ENCODE assay signal across 13 cellular contexts in genomic region chr5:10759111-10759510, GRCh38. TPM values are rescaled to one million over a fixed set of nuclear protein-coding genes. Genes with fewer than 3 reads are reported as not detected.
DNase-seq lines count a peak whose midpoint lies in the region; ATAC-seq, FAIRE-seq and TF ChIP-seq lines count a peak whose summit lies in the region.
"Had no signal": no experiment of that assay in that cellular context is flagged by ENCODE, and none has a peak within 500 bp of the region (broad histone marks: within the 10 kb centered on the region; RNA-seq: fewer than 3 reads in every experiment).

No MANE protein-coding gene starts in this region.

- CTCF ChIA-PET in CD4-positive, alpha-beta T cell (lab: Charles Lee) = no interaction called here
- CTCF ChIA-PET in naive thymus-derived CD4-positive, alpha-beta T cell (lab: Charles Lee) = no interaction called here

- no peak for FAIRE-seq in astrocyte (lab: Jason Lieb, UNC)
- FAIRE-seq: D721Med had no signal

- peak overlapping the region; percentile 91 for H3K4me2 ChIP-seq in astrocyte (ENCODE audit: low read length)

- H3K27ac Mint-ChIP-seq in CD4-positive, alpha-beta T cell = peak overlapping the region; percentile 46
- H3K27ac Mint-ChIP-seq in astrocyte (ENCODE audit: unreplicated experiment) = peak overlapping the region; percentile 73
- H3K27ac Mint-ChIP-seq in naive thymus-derived CD4-positive, alpha-beta T cell = peak overlapping the region in 5 of 9 donors; percentile 33 to 83 (median 63)

- peaks cover 34% of the 10 kb centered on the region for H3K4me1 ChIP-seq in astrocyte (ENCODE audit: insufficient read depth, low read length)
- H3K4me1 ChIP-seq in naive thymus-derived CD4-positive, alpha-beta T cell (ENCODE audit: control insufficient read depth in 2 of 2, insufficient read depth in 2 of 2, low read length in 2 of 2) = peaks cover 15 to 18% of the 10 kb centered on the region in 2 donors
- peaks cover 15% of the 10 kb centered on the region for H3K4me1 ChIP-seq in foreskin keratinocyte

- H3K4me3 Mint-ChIP-seq in CD4-positive, alpha-beta T cell = peak overlapping the region; percentile 81
- peak overlapping the region; percentile 98 for H3K4me3 Mint-ChIP-seq in astrocyte (ENCODE audit: unreplicated experiment)
- peak overlapping the region; percentile 27 to 96 (median 82) for H3K4me3 Mint-ChIP-seq in naive thymus-derived CD4-positive, alpha-beta T cell

- no peaks in the 10 kb centered on the region for H3K27me3 ChIP-seq in CD4-positive, alpha-beta T cell (ENCODE audit: control insufficient read depth, insufficient read depth, low read length)
- H3K27me3 ChIP-seq in HL-60 (ENCODE audit: insufficient read depth, poor library complexity, severe bottlenecking) (no peaks in the 10 kb centered on the region), astrocyte (ENCODE audit: insufficient read depth, low read length) (no peaks in the 10 kb centered on the region), foreskin keratinocyte (no peaks in the 10 kb centered on the region)
- no peaks in the 10 kb centered on the region for H3K27me3 ChIP-seq in naive thymus-derived CD4-positive, alpha-beta T cell (ENCODE audit: control insufficient read depth in 2 of 2, insufficient read depth in 2 of 2, low read length in 2 of 2)
- H3K27me3 ChIP-seq: SJSA1 had no signal

- ATAC-seq in CD4-positive, alpha-beta T cell (ENCODE audit: poor library complexity) = no peak
- no peak for ATAC-seq in naive thymus-derived CD4-positive, alpha-beta T cell
- ATAC-seq in foreskin keratinocyte (no peak), GM19452 (IDR thresholded peaks at IDR 0.05; ENCODE audit: unreplicated experiment) (no peak)
- ATAC-seq: left lobe of liver had no signal

- no peaks in the 10 kb centered on the region for H3K36me3 ChIP-seq in astrocyte (ENCODE audit: insufficient read depth, low read length)
- peaks cover 0 to 6% (median 0%) of the 10 kb centered on the region in 3 experiments for H3K36me3 ChIP-seq in naive thymus-derived CD4-positive, alpha-beta T cell (ENCODE audit: control insufficient read depth in 2 of 3, insufficient read depth in 3 of 3, low read length in 3 of 3)

- H3K36me3 Mint-ChIP-seq in CD4-positive, alpha-beta T cell (ENCODE audit: low read depth) = peaks cover 30% of the 10 kb centered on the region
- H3K36me3 Mint-ChIP-seq in astrocyte (ENCODE audit: low read depth, unreplicated experiment) = peaks cover 16% of the 10 kb centered on the region
- peaks cover 8 to 22% (median 11%) of the 10 kb centered on the region in 5 donors for H3K36me3 Mint-ChIP-seq in naive thymus-derived CD4-positive, alpha-beta T cell

- H3K9ac ChIP-seq in astrocyte (ENCODE audit: low read length) = peak overlapping the region; percentile 21

- intact Hi-C loops in CD4-positive, alpha-beta T cell (cut with DNase I, micrococcal nuclease) = loop anchor here in 1 of 2 experiments (2.0 to 5.0 kb wide), 2 partner anchors 207 to 410 kb away; no protein-coding TSS in a partner anchor
- intact Hi-C loops in naive thymus-derived CD4-positive, alpha-beta T cell (cut with micrococcal nuclease) = no loop called here

- no peak for DNase-seq in CD4-positive, alpha-beta T cell
- DNase-seq in HL-60 (ENCODE audit: low read depth in 1 of 2, low spot score in 1 of 2) (no peak), astrocyte (ENCODE audit: low read depth) (no peak), foreskin keratinocyte (no peak), GF-D8 (lab: John Stamatoyannopoulos, UW) (no peak), OCI-M2 (lab: John Stamatoyannopoulos, UW; ENCODE audit: unreplicated experiment) (no peak)
- DNase-seq in naive thymus-derived CD4-positive, alpha-beta T cell = no peak
- DNase-seq: activated CD8-positive, alpha-beta memory T cell treated with anti-CD3 and anti-CD28 coated beads for 24 hours; foreskin melanocyte had no signal

- H3K4me3 ChIP-seq in HL-60 (replicated peaks; ENCODE audit: insufficient read depth, low read length) (peak overlapping the region; percentile 55; the same call in 1 of the 2 replicates), astrocyte (ENCODE audit: insufficient read depth, low read depth, low read length) (peak overlapping the region; percentile 82)
- no peak overlapping the region for H3K4me3 ChIP-seq in naive thymus-derived CD4-positive, alpha-beta T cell (ENCODE audit: low read length)

- peaks cover 66% of the 10 kb centered on the region for H3K79me2 ChIP-seq in astrocyte (ENCODE audit: insufficient read depth, low read length)

- H3K9me3 ChIP-seq in CD4-positive, alpha-beta T cell (ENCODE audit: control insufficient read depth, low read length) = no peaks in the 10 kb centered on the region
- H3K9me3 ChIP-seq in astrocyte (ENCODE audit: insufficient read depth, low read depth, low read length) = no peaks in the 10 kb centered on the region
- no peaks in the 10 kb centered on the region for H3K9me3 ChIP-seq in naive thymus-derived CD4-positive, alpha-beta T cell (ENCODE audit: control insufficient read depth in 2 of 3, low read length in 3 of 3)
- H3K9me3 ChIP-seq: SJSA1 had no signal

- peaks cover 53% of the 10 kb centered on the region for H4K20me1 ChIP-seq in astrocyte (ENCODE audit: insufficient read depth, low read length)

- TF ChIP-seq CTCF in CD4-positive, alpha-beta T cell (IDR thresholded peaks at IDR 0.05) = no peak
- TF ChIP-seq CTCF in HL-60 (IDR thresholded peaks at IDR 0.05; ENCODE audit: insufficient read depth, low read length) (no peak), astrocyte (IDR thresholded peaks at IDR 0.05; ENCODE audit: insufficient read depth, low read depth, low read length) (no peak), foreskin keratinocyte (conservative IDR thresholded peaks at IDR 0.05) (no peak)

- POLR2A ChIA-PET in CD4-positive, alpha-beta T cell (lab: Charles Lee) = no interaction called here
- POLR2A ChIA-PET in naive thymus-derived CD4-positive, alpha-beta T cell (lab: Charles Lee) = no interaction called here

- H2AFZ ChIP-seq in astrocyte (ENCODE audit: low read depth, low read length) = no peak overlapping the region

- no peaks in the 10 kb centered on the region for H3K9me3 Mint-ChIP-seq in CD4-positive, alpha-beta T cell
- peaks cover 2% of the 10 kb centered on the region for H3K9me3 Mint-ChIP-seq in astrocyte (ENCODE audit: unreplicated experiment)
- no peaks in the 10 kb centered on the region for H3K9me3 Mint-ChIP-seq in naive thymus-derived CD4-positive, alpha-beta T cell

- no peak overlapping the region for H3K27ac ChIP-seq in CD4-positive, alpha-beta T cell (ENCODE audit: low read depth, low read length)
- H3K27ac ChIP-seq in HL-60 (replicated peaks) = no peak overlapping the region
- no peak overlapping the region for H3K27ac ChIP-seq in astrocyte (ENCODE audit: low read depth, low read length)
- no peak overlapping the region for H3K27ac ChIP-seq in naive thymus-derived CD4-positive, alpha-beta T cell (ENCODE audit: low read depth, low read length)
- H3K27ac ChIP-seq in foreskin keratinocyte = no peak overlapping the region

- peaks cover 75% of the 10 kb centered on the region for H3K4me1 Mint-ChIP-seq in CD4-positive, alpha-beta T cell (ENCODE audit: low read depth)
- H3K4me1 Mint-ChIP-seq in astrocyte (ENCODE audit: low read depth, unreplicated experiment) = peaks cover 34% of the 10 kb centered on the region
- H3K4me1 Mint-ChIP-seq in naive thymus-derived CD4-positive, alpha-beta T cell = peaks cover 28 to 83% (median 72%) of the 10 kb centered on the region in 7 donors

- no peaks in the 10 kb centered on the region for H3K27me3 Mint-ChIP-seq in CD4-positive, alpha-beta T cell
- H3K27me3 Mint-ChIP-seq in astrocyte (ENCODE audit: low read depth, unreplicated experiment) = peaks cover 2% of the 10 kb centered on the region
- H3K27me3 Mint-ChIP-seq in naive thymus-derived CD4-positive, alpha-beta T cell = peaks cover 0 to 7% (median 0%) of the 10 kb centered on the region in 5 donors

RNA-seq across cellular contexts. Expression of gene DAP, which starts 1.9 kb away (rescaled TPM):
- total RNA-seq in CD4-positive, alpha-beta T cell = 10 to 100 TPM; 33.6 to 35.2 TPM
- 230 and 239 TPM in 2 replicates for total RNA-seq in astrocyte
- 10 to 100 TPM; 31.9 to 58.6 (median 38.5) TPM for total RNA-seq in naive thymus-derived CD4-positive, alpha-beta T cell
- 10 to 100 TPM; 60.9 to 91.6 TPM for polyA plus RNA-seq in naive thymus-derived CD4-positive, alpha-beta T cell
- total RNA-seq in foreskin keratinocyte = 83.5 and 93.9 TPM in 2 replicates
- 106 and 112 TPM in 2 replicates for polyA plus RNA-seq in foreskin keratinocyte
